10 cellular contexts compared by ENCODE assay signal in genomic region chr14:93938766-93939303, GRCh38. TPM values are rescaled to one million over a fixed set of nuclear protein-coding genes. Genes with fewer than 3 reads are reported as not detected.
A peak's percentile ranks its signal among the peaks of the same experiment; 100 is the strongest.
DNase-seq lines count a peak whose midpoint lies in the region; ATAC-seq and TF ChIP-seq lines count a peak whose summit lies in the region.
"Had no signal": no experiment of that assay in that cellular context is flagged by ENCODE, and none has a peak within 500 bp of the region (broad histone marks: within the 10 kb centered on the region; RNA-seq: fewer than 3 reads in every experiment).

No MANE protein-coding gene starts in this region.

- peak overlapping the region; percentile 55 for H3K4me3 Mint-ChIP-seq in progenitor cell of endocrine pancreas (ENCODE audit: low read depth)

- no peak for DNase-seq in Peyer's patch
- no peak for DNase-seq in esophagus squamous epithelium (lab: John Stamatoyannopoulos, UW)
- no peak for DNase-seq in progenitor cell of endocrine pancreas (ENCODE audit: low spot score, unreplicated experiment)
- DNase-seq in cerebellum (ENCODE audit: low spot score) = no peak
- DNase-seq: cortex of kidney, GF-D8 had no signal

- peaks cover 12% of the 10 kb centered on the region for H3K4me1 Mint-ChIP-seq in progenitor cell of endocrine pancreas (ENCODE audit: low read depth)

- 69 to 77% methylated on average over 6 to 8 of the region's 45 CpGs for WGBS in esophagus squamous epithelium, 2 donors

- H3K4me3 ChIP-seq in Peyer's patch (peak overlapping the region in 3 of 4 donors; percentile 28 to 43 (median 42)), esophagus squamous epithelium (peak overlapping the region in 3 of 4 donors; percentile 28 to 62 (median 44))

- intact Hi-C loops in esophagus squamous epithelium (cut with DNase I) = loop anchor here (5.0 kb wide), 1 partner anchor 63 kb away; no protein-coding TSS in a partner anchor

- TF ChIP-seq POLR2A in Peyer's patch (IDR thresholded peaks at IDR 0.05) (no peak), esophagus squamous epithelium (IDR thresholded peaks at IDR 0.05) (no peak)

- H3K27ac ChIP-seq in Peyer's patch (no peak overlapping the region), esophagus squamous epithelium (peak overlapping the region in 2 of 4 donors; percentile 21 to 69)

- no peak overlapping the region for H3K27ac Mint-ChIP-seq in progenitor cell of endocrine pancreas

- H3K27me3 ChIP-seq in Peyer's patch = no peaks in the 10 kb centered on the region
- H3K27me3 ChIP-seq in esophagus squamous epithelium = peaks cover 0 to 28% (median 0%) of the 10 kb centered on the region in 4 donors

- H3K36me3 ChIP-seq in ES-I3 (ENCODE audit: insufficient read depth, low read length) (no peaks in the 10 kb centered on the region), Peyer's patch (no peaks in the 10 kb centered on the region), esophagus squamous epithelium (no peaks in the 10 kb centered on the region)

- H3K36me3 Mint-ChIP-seq in progenitor cell of endocrine pancreas (ENCODE audit: insufficient read depth) = no peaks in the 10 kb centered on the region

- peak overlapping the region; percentile 51; the same call in 1 of the 2 replicates for H3K9ac ChIP-seq in ES-I3 (ENCODE audit: low read depth, low read length)

- no peak for ATAC-seq in HG02870 (IDR thresholded peaks at IDR 0.05; ENCODE audit: unreplicated experiment)
- ATAC-seq in GM21367 (IDR thresholded peaks at IDR 0.05; ENCODE audit: unreplicated experiment) = no peak

- no peaks in the 10 kb centered on the region for H3K9me3 Mint-ChIP-seq in progenitor cell of endocrine pancreas (ENCODE audit: low read depth)

- TF ChIP-seq CTCF in Peyer's patch (IDR thresholded peaks at IDR 0.05) (no peak), esophagus squamous epithelium (IDR thresholded peaks at IDR 0.05) (no peak), progenitor cell of endocrine pancreas (IDR thresholded peaks at IDR 0.05; ENCODE audit: unreplicated experiment) (no peak)

- H3K9me3 ChIP-seq in ES-I3 (ENCODE audit: control insufficient read depth, insufficient read depth, low read length) (no peaks in the 10 kb centered on the region), Peyer's patch (no peaks in the 10 kb centered on the region), esophagus squamous epithelium (no peaks in the 10 kb centered on the region)

- no peaks in the 10 kb centered on the region for H3K4me1 ChIP-seq in ES-I3 (ENCODE audit: insufficient read depth, low read length)
- peaks cover 0 to 13% (median 4%) of the 10 kb centered on the region in 4 donors for H3K4me1 ChIP-seq in Peyer's patch
- H3K4me1 ChIP-seq in esophagus squamous epithelium = peaks cover 18 to 61% (median 36%) of the 10 kb centered on the region in 3 donors

- peaks cover 51% of the 10 kb centered on the region for H3K27me3 Mint-ChIP-seq in progenitor cell of endocrine pancreas

RNA-seq across cellular contexts. Expression of gene FAM181A, which starts 11.7 kb away (rescaled TPM):
- total RNA-seq in Peyer's patch (not detected), esophagus squamous epithelium (not detected), progenitor cell of endocrine pancreas (not detected in 2 replicates), cerebellum (2.4 TPM)
- total RNA-seq: HT1080 had no signal

RNA-seq across cellular contexts. Expression of gene ASB2, which starts 37.5 kb away (rescaled TPM):
- total RNA-seq in Peyer's patch (10 to 100 TPM in 1 of 4 donors, 1 to 10 TPM in 3; 3.2 to 32.2 (median 5.4) TPM), esophagus squamous epithelium (1 to 10 TPM in 3 of 4 donors, under 1 TPM in 1; 0.83 to 8.8 (median 3.7) TPM), progenitor cell of endocrine pancreas (not detected in 2 replicates), cerebellum (0.54 TPM)
- total RNA-seq: HT1080 had no signal

RNA-seq across cellular contexts. Expression of gene CCDC197, which starts 58.3 kb away (rescaled TPM):
- not detected for total RNA-seq in Peyer's patch
- total RNA-seq in esophagus squamous epithelium = not detected
- not detected in 2 replicates for total RNA-seq in progenitor cell of endocrine pancreas
- total RNA-seq in cerebellum = not detected
- total RNA-seq: HT1080 had no signal
